ENCODE assay signal across 20 cellular contexts in the genomic region with DNA sequence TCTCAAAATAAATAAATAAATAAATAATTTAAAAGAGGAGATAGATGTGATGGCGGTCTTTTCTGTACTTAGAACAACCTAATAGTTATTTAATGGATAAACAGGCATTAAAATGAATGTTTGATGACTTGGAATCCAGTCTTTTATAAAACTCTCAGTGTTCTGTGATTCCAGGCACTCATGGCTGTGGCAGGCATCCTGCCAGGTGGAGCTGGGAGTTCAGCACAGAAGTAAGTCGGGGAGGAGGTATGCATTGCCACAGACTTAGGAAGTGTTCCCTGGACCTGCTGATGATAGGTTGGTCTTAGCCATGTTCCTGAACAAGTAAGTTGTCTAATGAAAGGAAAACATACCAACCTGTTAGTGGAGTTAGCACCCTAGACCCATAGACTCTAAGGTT.
A peak's percentile ranks its signal among the peaks of the same experiment; 100 is the strongest.
DNase-seq lines count a peak whose midpoint lies in the region; ATAC-seq and TF ChIP-seq lines count a peak whose summit lies in the region.
"Had no signal": no experiment of that assay in that cellular context is flagged by ENCODE, and none has a peak within 500 bp of the region (broad histone marks: within the 10 kb centered on the region; RNA-seq: fewer than 3 reads in every experiment).

No MANE protein-coding gene starts in this region.

- H3K9me3 Mint-ChIP-seq in osteocyte (ENCODE audit: unreplicated experiment) = no peaks in the 10 kb centered on the region

- H3K4me1 Mint-ChIP-seq in osteocyte (ENCODE audit: unreplicated experiment) = peaks cover 40% of the 10 kb centered on the region
- H3K4me1 Mint-ChIP-seq: IgD-negative memory B cell had no signal

- TF ChIP-seq EP300 in esophagus muscularis mucosa (IDR thresholded peaks at IDR 0.05) (no peak), transverse colon (IDR thresholded peaks at IDR 0.05; ENCODE audit: low read depth) (no peak)

- 78% methylated on average over 2 of the region's 2 CpGs for WGBS in esophagus muscularis mucosa
- WGBS in transverse colon (ENCODE audit: low coverage in 1 of 2), 2 donors = 87 to 100% methylated on average over 1 to 2 of the region's 2 CpGs

- H3K4me3 ChIP-seq in ascending aorta = no peak overlapping the region
- H3K4me3 ChIP-seq in esophagus muscularis mucosa = no peak overlapping the region
- no peak overlapping the region for H3K4me3 ChIP-seq in transverse colon

- H3K4me1 ChIP-seq in ascending aorta = peaks cover 25 to 31% of the 10 kb centered on the region in 2 donors
- H3K4me1 ChIP-seq in esophagus muscularis mucosa = peaks cover 48 to 84% (median 78%) of the 10 kb centered on the region in 4 donors
- peaks cover 11 to 18% (median 17%) of the 10 kb centered on the region in 4 donors for H3K4me1 ChIP-seq in transverse colon

- no peaks in the 10 kb centered on the region for H3K27me3 Mint-ChIP-seq in osteocyte (ENCODE audit: unreplicated experiment)

- no peak for TF ChIP-seq CTCF in ascending aorta (IDR thresholded peaks at IDR 0.05)
- TF ChIP-seq CTCF in esophagus muscularis mucosa (IDR thresholded peaks at IDR 0.05) = no peak
- TF ChIP-seq CTCF in osteocyte (IDR thresholded peaks at IDR 0.05) = no peak
- TF ChIP-seq CTCF in transverse colon (IDR thresholded peaks at IDR 0.05) = no peak

- H3K36me3 Mint-ChIP-seq in osteocyte (ENCODE audit: unreplicated experiment) = peaks cover 3% of the 10 kb centered on the region

- H3K27me3 ChIP-seq in ascending aorta (no peaks in the 10 kb centered on the region), esophagus muscularis mucosa (no peaks in the 10 kb centered on the region), transverse colon (no peaks in the 10 kb centered on the region)

- no peak for ATAC-seq in HG02763 (IDR thresholded peaks at IDR 0.05; ENCODE audit: unreplicated experiment)
- ATAC-seq: HCT116, Panc1 had no signal

- H3K27ac Mint-ChIP-seq in osteocyte (ENCODE audit: unreplicated experiment) = peak overlapping the region; percentile 87
- H3K27ac Mint-ChIP-seq: IgD-negative memory B cell had no signal

- H3K4me3 Mint-ChIP-seq in osteocyte (ENCODE audit: unreplicated experiment) = no peak overlapping the region
- H3K4me3 Mint-ChIP-seq: IgD-negative memory B cell had no signal

- H3K27ac ChIP-seq in ascending aorta = peak overlapping the region; percentile 73 to 80
- H3K27ac ChIP-seq in esophagus muscularis mucosa (replicated peaks in 1 of 4) = peak overlapping the region; percentile 75 to 89 (median 78)
- peak overlapping the region; percentile 73 to 87 (median 78) for H3K27ac ChIP-seq in transverse colon
- H3K27ac ChIP-seq: C4-2B had no signal

- intact Hi-C loops in ascending aorta (cut with DNase I) = no loop called here
- intact Hi-C loops in esophagus muscularis mucosa (cut with DNase I) = loop anchor here (5.0 kb wide), 1 partner anchor 112 kb away; no protein-coding TSS in a partner anchor
- intact Hi-C loops in transverse colon (cut with DNase I; ENCODE audit: low total_unique reads) = loop anchor here (10.0 kb wide), 1 partner anchor 104 kb away; no protein-coding TSS in a partner anchor

- DNase-seq in ascending aorta (ENCODE audit: low spot score in 2 of 2) (no peak), esophagus muscularis mucosa (ENCODE audit: extremely low spot score) (no peak), osteocyte (ENCODE audit: extremely low spot score, unreplicated experiment) (no peak), transverse colon (no peak), NCI-H2081 treated with DMSO at 0.1 percent for 48 hours (lab: John Stamatoyannopoulos, UW) (no peak), hippocampal formation (lab: John Stamatoyannopoulos, UW) (no peak)
- DNase-seq: ACHN, AML-193, DMS79 treated with DMSO at 0.1 percent for 48 hours, GOT3, Karpas-422, NCI-H1436, NCI-H2029, NCI-H2171, NCI-H446 treated with DMSO at 0.1 percent for 48 hours had no signal

- H3K9me3 ChIP-seq in ascending aorta (no peaks in the 10 kb centered on the region), esophagus muscularis mucosa (no peaks in the 10 kb centered on the region), transverse colon (no peaks in the 10 kb centered on the region)

- H3K36me3 ChIP-seq in ascending aorta = no peaks in the 10 kb centered on the region
- H3K36me3 ChIP-seq in esophagus muscularis mucosa = no peaks in the 10 kb centered on the region
- H3K36me3 ChIP-seq in transverse colon = no peaks in the 10 kb centered on the region

- TF ChIP-seq POLR2A in esophagus muscularis mucosa (IDR thresholded peaks at IDR 0.05; ENCODE audit: low read depth) = no peak
- no peak for TF ChIP-seq POLR2A in transverse colon (IDR thresholded peaks at IDR 0.05)

- in situ Hi-C loops in transverse colon (cut with MboI; ENCODE audit: low pct_ligation_motif_present in 1 of 4, low pct_unique_long_range_greater_than_20kb in 1 of 4, low sequenced_read_pairs in 3 of 4) = no loop called here
